ENCODE assay signal across 1 cellular context in the genomic region with DNA sequence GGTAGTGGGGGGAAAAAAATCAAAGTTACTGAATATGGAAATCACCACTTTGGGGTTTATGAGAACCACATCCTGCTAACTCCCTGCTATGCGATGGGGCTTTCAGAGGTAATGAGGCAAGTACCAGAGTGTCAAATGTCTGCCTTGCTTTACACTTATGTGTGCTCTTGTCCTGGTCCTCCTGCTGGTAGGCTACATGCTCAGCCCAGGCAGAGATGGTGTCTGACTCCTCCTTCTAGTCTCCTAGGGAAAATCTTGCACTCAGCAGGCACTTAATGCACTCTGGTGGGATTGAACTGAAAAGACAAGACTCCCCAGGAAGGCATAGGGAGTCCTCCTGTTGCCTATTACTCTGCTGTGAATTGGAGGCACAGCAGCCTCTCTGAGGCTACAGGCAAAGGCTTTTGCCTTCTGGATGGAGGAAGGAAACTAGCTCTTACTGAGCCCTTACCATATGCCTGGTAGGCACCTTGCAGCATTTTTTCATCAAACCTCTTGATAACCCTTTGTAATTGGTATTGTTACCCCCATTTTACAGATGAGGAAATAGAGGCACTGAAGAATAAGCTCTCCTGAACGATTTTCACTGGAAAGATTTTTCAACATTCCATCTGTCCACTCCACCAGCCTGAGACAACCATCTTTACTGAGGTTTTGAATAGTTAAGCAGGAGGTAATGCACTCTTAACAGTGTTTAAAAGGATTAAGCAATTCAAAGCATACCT.
A peak's percentile ranks its signal among the peaks of the same experiment; 100 is the strongest.
TF ChIP-seq lines count a peak whose summit lies in the region.

No MANE protein-coding gene starts in this region.

TF ChIP-seq in GM12878, 131 proteins besides CTCF, POLR2A, EP300 and RAD21 (continued from another document):
- TF ChIP-seq, protein P1, sequence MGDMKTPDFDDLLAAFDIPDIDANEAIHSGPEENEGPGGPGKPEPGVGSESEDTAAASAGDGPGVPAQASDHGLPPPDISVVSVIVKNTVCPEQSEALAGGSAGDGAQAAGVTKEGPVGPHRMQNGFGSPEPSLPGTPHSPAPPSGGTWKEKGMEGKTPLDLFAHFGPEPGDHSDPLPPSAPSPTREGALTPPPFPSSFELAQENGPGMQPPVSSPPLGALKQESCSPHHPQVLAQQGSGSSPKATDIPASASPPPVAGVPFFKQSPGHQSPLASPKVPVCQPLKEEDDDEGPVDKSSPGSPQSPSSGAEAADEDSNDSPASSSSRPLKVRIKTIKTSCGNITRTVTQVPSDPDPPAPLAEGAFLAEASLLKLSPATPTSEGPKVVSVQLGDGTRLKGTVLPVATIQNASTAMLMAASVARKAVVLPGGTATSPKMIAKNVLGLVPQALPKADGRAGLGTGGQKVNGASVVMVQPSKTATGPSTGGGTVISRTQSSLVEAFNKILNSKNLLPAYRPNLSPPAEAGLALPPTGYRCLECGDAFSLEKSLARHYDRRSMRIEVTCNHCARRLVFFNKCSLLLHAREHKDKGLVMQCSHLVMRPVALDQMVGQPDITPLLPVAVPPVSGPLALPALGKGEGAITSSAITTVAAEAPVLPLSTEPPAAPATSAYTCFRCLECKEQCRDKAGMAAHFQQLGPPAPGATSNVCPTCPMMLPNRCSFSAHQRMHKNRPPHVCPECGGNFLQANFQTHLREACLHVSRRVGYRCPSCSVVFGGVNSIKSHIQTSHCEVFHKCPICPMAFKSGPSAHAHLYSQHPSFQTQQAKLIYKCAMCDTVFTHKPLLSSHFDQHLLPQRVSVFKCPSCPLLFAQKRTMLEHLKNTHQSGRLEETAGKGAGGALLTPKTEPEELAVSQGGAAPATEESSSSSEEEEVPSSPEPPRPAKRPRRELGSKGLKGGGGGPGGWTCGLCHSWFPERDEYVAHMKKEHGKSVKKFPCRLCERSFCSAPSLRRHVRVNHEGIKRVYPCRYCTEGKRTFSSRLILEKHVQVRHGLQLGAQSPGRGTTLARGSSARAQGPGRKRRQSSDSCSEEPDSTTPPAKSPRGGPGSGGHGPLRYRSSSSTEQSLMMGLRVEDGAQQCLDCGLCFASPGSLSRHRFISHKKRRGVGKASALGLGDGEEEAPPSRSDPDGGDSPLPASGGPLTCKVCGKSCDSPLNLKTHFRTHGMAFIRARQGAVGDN (IDR thresholded peaks at IDR 0.05), result peak; percentile 57
- TF ChIP-seq BCL11A (IDR thresholded peaks at IDR 0.05; ENCODE audit: low read depth, low read length) (0 out of 2 replicates have a peak, but pooled peaks have one; percentile 48), ZNF217 (IDR thresholded peaks at IDR 0.05) (0 out of 2 replicates have a peak, but pooled peaks have one; percentile 49)
